ENCODE assay signal across 9 cellular contexts in the genomic region with DNA sequence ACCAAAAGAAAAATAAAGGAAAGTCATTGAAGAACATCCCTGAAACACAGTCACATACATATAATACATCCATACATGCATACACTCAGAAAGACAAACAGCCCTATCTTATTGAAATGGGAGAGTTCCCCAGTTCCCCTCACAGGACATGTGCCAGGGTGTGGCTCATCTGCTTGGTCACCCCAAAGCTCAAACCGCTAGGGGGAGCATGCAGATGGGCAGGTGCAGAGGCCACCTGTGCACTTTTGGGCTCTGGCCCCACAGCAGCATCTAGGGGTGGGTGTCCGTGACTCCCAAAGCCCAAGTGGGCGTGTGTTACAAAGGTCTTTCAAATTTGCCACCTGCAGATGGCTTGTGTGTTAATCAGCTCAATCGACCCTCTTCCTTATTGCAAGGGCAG.
DNase-seq lines count a peak whose midpoint lies in the region; ATAC-seq and TF ChIP-seq lines count a peak whose summit lies in the region.
"Had no signal": no experiment of that assay in that cellular context is flagged by ENCODE, and none has a peak within 500 bp of the region (broad histone marks: within the 10 kb centered on the region; RNA-seq: fewer than 3 reads in every experiment).

No MANE protein-coding gene starts in this region.

- TF ChIP-seq CTCF in endodermal cell (conservative IDR thresholded peaks at IDR 0.05), result peak; percentile 91

- H3K27me3 ChIP-seq in endodermal cell (ENCODE audit: control insufficient read depth, insufficient read depth, low read length, poor library complexity, severe bottlenecking), result peaks cover 4% of the 10 kb centered on the region

- DNase-seq in activated CD8-positive, alpha-beta memory T cell treated with anti-CD3 and anti-CD28 coated beads, Interleukin-2, amount 50 U/mL, for 48 hours, result peak; percentile 56
- no peak for DNase-seq in activated CD8-positive, alpha-beta memory T cell treated with anti-CD3 and anti-CD28 coated beads for 24 hours
- DNase-seq in NCI-H69 (lab: John Stamatoyannopoulos, UW), result peak; percentile 35
- DNase-seq in endodermal cell, result peak; percentile 88
- DNase-seq in stimulated activated naive B cell treated with anti-CD40 and anti-IgM and Interleukin-4, amounts not matched to agents 10 μg/mL and 1 μg/mL and 100 μg/mL, for 72 hours, result no peak
- DNase-seq in HCEC 1CT, result no peak
- DNase-seq in D341Med (ENCODE audit: low spot score), result no peak
- DNase-seq in OCI-M1 (lab: John Stamatoyannopoulos, UW), result no peak

- H3K36me3 Mint-ChIP-seq in endodermal cell (ENCODE audit: low read depth), result peaks cover 3% of the 10 kb centered on the region
- peaks cover 3 to 9% of the 10 kb centered on the region in 2 donors for H3K36me3 Mint-ChIP-seq in stimulated activated naive B cell treated with anti-CD40 and anti-IgM and Interleukin-4, amounts not matched to agents 10 μg/mL and 1 μg/mL and 100 μg/mL, for 72 hours

- H3K36me3 ChIP-seq in endodermal cell (ENCODE audit: control insufficient read depth, insufficient read depth, low read length), result no peaks in the 10 kb centered on the region

- no peaks in the 10 kb centered on the region for H3K4me1 ChIP-seq in endodermal cell (ENCODE audit: control insufficient read depth, insufficient read depth, low read length)

- no peak overlapping the region for H3K9ac ChIP-seq in endodermal cell (ENCODE audit: extremely low read depth, low read length, poor library complexity, severe bottlenecking)

- ATAC-seq in stimulated activated naive B cell treated with anti-CD40 and anti-IgM and Interleukin-4, amounts not matched to agents 10 μg/mL and 1 μg/mL and 100 μg/mL, for 72 hours (replicated peaks), result peak; percentile 67 to 73

- H3K27me3 Mint-ChIP-seq in endodermal cell (ENCODE audit: insufficient read depth), result peaks cover 12% of the 10 kb centered on the region
- peaks cover 7 to 9% of the 10 kb centered on the region in 2 donors for H3K27me3 Mint-ChIP-seq in stimulated activated naive B cell treated with anti-CD40 and anti-IgM and Interleukin-4, amounts not matched to agents 10 μg/mL and 1 μg/mL and 100 μg/mL, for 72 hours

- H3K9me3 ChIP-seq in endodermal cell (ENCODE audit: control insufficient read depth, low read length), result peaks cover 11% of the 10 kb centered on the region

- WGBS in endodermal cell (ENCODE audit: insufficient coverage in 1 of 2, insufficient read length in 1 of 2), 2 experiments, result 61 to 69% methylated on average over 3 to 4 of the region's 4 CpGs

- H3K4me1 Mint-ChIP-seq in endodermal cell, result no peaks in the 10 kb centered on the region
- peaks cover 7 to 23% of the 10 kb centered on the region in 2 donors for H3K4me1 Mint-ChIP-seq in stimulated activated naive B cell treated with anti-CD40 and anti-IgM and Interleukin-4, amounts not matched to agents 10 μg/mL and 1 μg/mL and 100 μg/mL, for 72 hours

- no peak overlapping the region for H3K4me3 Mint-ChIP-seq in endodermal cell
- H3K4me3 Mint-ChIP-seq in stimulated activated naive B cell treated with anti-CD40 and anti-IgM and Interleukin-4, amounts not matched to agents 10 μg/mL and 1 μg/mL and 100 μg/mL, for 72 hours, result no peak overlapping the region

- peaks cover 21% of the 10 kb centered on the region for H3K9me3 Mint-ChIP-seq in endodermal cell
- H3K9me3 Mint-ChIP-seq in stimulated activated naive B cell treated with anti-CD40 and anti-IgM and Interleukin-4, amounts not matched to agents 10 μg/mL and 1 μg/mL and 100 μg/mL, for 72 hours, result peaks cover 6 to 10% of the 10 kb centered on the region in 2 donors

- no peak overlapping the region for H3K27ac Mint-ChIP-seq in endodermal cell
- H3K27ac Mint-ChIP-seq in stimulated activated naive B cell treated with anti-CD40 and anti-IgM and Interleukin-4, amounts not matched to agents 10 μg/mL and 1 μg/mL and 100 μg/mL, for 72 hours, result no peak overlapping the region

- no peak overlapping the region for H3K4me3 ChIP-seq in endodermal cell (ENCODE audit: low read length)

- no peak overlapping the region for H3K27ac ChIP-seq in endodermal cell (ENCODE audit: low read depth, low read length)
- H3K27ac ChIP-seq: epithelial cell of prostate had no signal

Comparison
In these comparisons a context has a peak if more than half of its experiments do, and no peak if none do; other contexts are left out.
1. DNase-seq: peak in activated CD8-positive, alpha-beta memory T cell treated with anti-CD3 and anti-CD28 coated beads, Interleukin-2, amount 50 U/mL, for 48 hours (single experiment), NCI-H69 (single experiment) and endodermal cell (single experiment); none in activated CD8-positive, alpha-beta memory T cell treated with anti-CD3 and anti-CD28 coated beads for 24 hours (single experiment), stimulated activated naive B cell treated with anti-CD40 and anti-IgM and Interleukin-4, amounts not matched to agents 10 μg/mL and 1 μg/mL and 100 μg/mL, for 72 hours (single experiment), HCEC 1CT (single experiment), D341Med (single experiment) and OCI-M1 (single experiment).